In genomic region chr2:15939556-15939853, GRCh38 we compare ENCODE assay signal across 8 cellular contexts. TPM values are rescaled to one million over a fixed set of nuclear protein-coding genes. Genes with fewer than 3 reads are reported as not detected.
DNase-seq lines count a peak whose midpoint lies in the region; ATAC-seq, FAIRE-seq and TF ChIP-seq lines count a peak whose summit lies in the region.

No MANE protein-coding gene starts in this region.

- DNase-seq in AG04450 (ENCODE audit: low read depth, low spot score) = no peak
- DNase-seq in GM19239 (ENCODE audit: insufficient read length, low spot score) = peak; percentile 60
- no peak for DNase-seq in Jurkat, Clone E6-1 (ENCODE audit: low read depth, low spot score)
- DNase-seq in epidermal melanocyte (ENCODE audit: insufficient read length, low spot score) = peak; percentile 50
- DNase-seq in occipital lobe (lab: John Stamatoyannopoulos, UW) = peak; percentile 59
- DNase-seq in NCI-H187 treated with DMSO at 0.1 percent for 48 hours (lab: John Stamatoyannopoulos, UW) = no peak
- no peak for DNase-seq in SHP77 treated with DMSO at 0.1 percent for 48 hours (lab: John Stamatoyannopoulos, UW)

- ATAC-seq in HG02970 (IDR thresholded peaks at IDR 0.05; ENCODE audit: low FRiP score, unreplicated experiment) = no peak

- no peaks in the 10 kb centered on the region; the same call in 1 of the 2 replicates for H3K9me3 ChIP-seq in AG04450 (ENCODE audit: control insufficient read depth, insufficient read depth, low read length)

- H3K27ac ChIP-seq in AG04450 (ENCODE audit: low read depth, low read length) = no peak overlapping the region

- peak; percentile 42; the same call in 1 of the 2 replicates for TF ChIP-seq CTCF in AG04450 (IDR thresholded peaks at IDR 0.05; ENCODE audit: low read depth, low read length)

- H3K27me3 ChIP-seq in AG04450 (ENCODE audit: control insufficient read depth, insufficient read depth, low read length) = peaks cover 40% of the 10 kb centered on the region

- CTCF ChIA-PET in AG04450 (lab: Charles Lee) = interaction anchor here (1.7 to 2.0 kb wide), 2 partner anchors 669 to 817 kb away, joined by 8 to 14 read pairs; no protein-coding TSS in a partner anchor

- no peak overlapping the region for H3K4me3 ChIP-seq in AG04450 (ENCODE audit: low read depth, low read length)
- peak overlapping the region; percentile 66 for H3K4me3 ChIP-seq in Jurkat, Clone E6-1 (ENCODE audit: low read length)

- POLR2A ChIA-PET in AG04450 (lab: Yijun Ruan, JAX) = no interaction called here

- FAIRE-seq in GM19239 (lab: Jason Lieb, UNC) = no peak

RNA-seq across cellular contexts. Expression of gene MYCN, which starts 0.8 kb away (rescaled TPM):
- not detected in 2 replicates for polyA plus RNA-seq in AG04450 (2011; rRNA removed)
- polyA minus RNA-seq in AG04450 (2011; rRNA and poly(A)+ RNA removed) = not detected in 2 replicates
- polyA plus RNA-seq in Jurkat, Clone E6-1 (2012; ENCODE audit: insufficient read depth, insufficient read length) = 18.0 TPM
- total RNA-seq in occipital lobe = 75.5 TPM

Comparison
In these comparisons a context has a peak if more than half of its experiments do, and no peak if none do; other contexts are left out.
1. DNase-seq: peak in GM19239 (single experiment), epidermal melanocyte (single experiment) and occipital lobe (single experiment); none in AG04450 (single experiment), Jurkat, Clone E6-1 (single experiment), NCI-H187 treated with DMSO at 0.1 percent for 48 hours (single experiment) and SHP77 treated with DMSO at 0.1 percent for 48 hours (single experiment).